In the genomic region with DNA sequence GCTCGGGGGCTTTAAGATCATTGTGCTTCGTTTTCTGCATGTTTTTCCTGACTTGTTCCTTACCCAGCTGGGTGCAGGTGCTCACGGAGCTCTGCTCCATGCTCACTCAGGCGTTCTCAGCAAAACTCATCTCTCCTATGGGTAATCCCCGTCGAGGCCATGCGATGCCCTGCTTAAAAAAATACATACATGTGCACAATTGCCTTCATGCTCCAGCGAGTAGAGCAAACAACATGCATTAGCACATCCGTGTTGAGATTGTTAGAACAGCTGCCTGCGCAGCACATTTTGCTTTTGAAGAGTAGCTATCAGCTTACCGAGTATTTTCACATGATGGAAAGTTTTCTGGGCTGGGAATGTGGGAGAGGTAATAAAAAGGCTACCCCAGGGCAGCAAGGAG, we compare ENCODE assay signal across 14 cellular contexts. TPM values are rescaled to one million over a fixed set of nuclear protein-coding genes. Genes with fewer than 3 reads are reported as not detected.
DNase-seq lines count a peak whose midpoint lies in the region; ATAC-seq and TF ChIP-seq lines count a peak whose summit lies in the region.
"Had no signal": no experiment of that assay in that cellular context is flagged by ENCODE, and none has a peak within 500 bp of the region (broad histone marks: within the 10 kb centered on the region; RNA-seq: fewer than 3 reads in every experiment).

No MANE protein-coding gene starts in this region.

- H4K20me1 ChIP-seq in OCI-LY7 (ENCODE audit: insufficient read depth, low read length) = no peaks in the 10 kb centered on the region

- peak overlapping the region; percentile 48; the same call in 1 of the 2 replicates for H2AFZ ChIP-seq in OCI-LY7 (ENCODE audit: low read length)

- DNase-seq in NCI-H2081 (lab: John Stamatoyannopoulos, UW) (peak; percentile 87 to 97), OCI-LY7 (ENCODE audit: low spot score) (peak; percentile 56), renal cortical epithelial cell (ENCODE audit: low read depth) (peak; percentile 15), DMS 273 treated with DMSO at 0.1 percent for 48 hours (lab: John Stamatoyannopoulos, UW) (no peak), Calu3 (no peak), SW 1271 (lab: John Stamatoyannopoulos, UW) (no peak)
- no peak for DNase-seq in activated CD8-positive, alpha-beta T cell treated with anti-CD3 and anti-CD28 coated beads, Interleukin-2, amount 10 ng/mL, durations not matched to agents 7 days and 5 days
- DNase-seq: activated T-cell treated with anti-CD3 and anti-CD28 coated beads, Interleukin-2, amount 50 U/mL, for 1 hour; adrenal gland; erythroblast; H7; nucleus accumbens had no signal

- peak; percentile 49 for ATAC-seq in HG02840 (IDR thresholded peaks at IDR 0.05; ENCODE audit: low FRiP score, unreplicated experiment)
- ATAC-seq in activated CD8-positive, alpha-beta T cell treated with anti-CD3 and anti-CD28 coated beads, Interleukin-2, amount 10 ng/mL, durations not matched to agents 7 days and 5 days = no peak

- no peak overlapping the region for H3K4me3 ChIP-seq in OCI-LY7 (ENCODE audit: low read depth, low read length, poor library complexity, severe bottlenecking)
- H3K4me3 ChIP-seq: adrenal gland had no signal

- POLR2A ChIA-PET in OCI-LY7 (lab: Charles Lee) = interaction anchor here (0.5 to 1.4 kb wide), 4 partner anchors 13 to 1020 kb away, joined by 3 to 5 read pairs (median 3); no protein-coding TSS in a partner anchor
- POLR2A ChIA-PET in activated CD8-positive, alpha-beta T cell treated with anti-CD3 and anti-CD28 coated beads, Interleukin-2, amount 10 ng/mL, durations not matched to agents 7 days and 5 days (lab: Charles Lee) = no interaction called here

- no peak overlapping the region for H3K27ac Mint-ChIP-seq in activated CD8-positive, alpha-beta T cell treated with anti-CD3 and anti-CD28 coated beads, Interleukin-2, amount 10 ng/mL, durations not matched to agents 7 days and 5 days
- H3K27ac Mint-ChIP-seq in Calu3 (ENCODE audit: unreplicated experiment) = no peak overlapping the region

- H3K79me2 ChIP-seq in OCI-LY7 (ENCODE audit: insufficient read depth, low read depth, low read length) = no peaks in the 10 kb centered on the region

- peaks cover 13% of the 10 kb centered on the region for H3K4me1 ChIP-seq in OCI-LY7 (ENCODE audit: insufficient read depth, low read length, poor library complexity, severe bottlenecking)
- H3K4me1 ChIP-seq: adrenal gland had no signal

- H3K9me2 ChIP-seq in OCI-LY7 (ENCODE audit: insufficient read depth, low read length) = no peaks in the 10 kb centered on the region

- H3K9me3 Mint-ChIP-seq in activated CD8-positive, alpha-beta T cell treated with anti-CD3 and anti-CD28 coated beads, Interleukin-2, amount 10 ng/mL, durations not matched to agents 7 days and 5 days (ENCODE audit: insufficient read depth) = no peaks in the 10 kb centered on the region
- H3K9me3 Mint-ChIP-seq in Calu3 (ENCODE audit: low read depth, unreplicated experiment) = no peaks in the 10 kb centered on the region

- peak overlapping the region; percentile 52 for H3K4me2 ChIP-seq in OCI-LY7 (ENCODE audit: low read length)

- no peaks in the 10 kb centered on the region for H3K27me3 Mint-ChIP-seq in activated CD8-positive, alpha-beta T cell treated with anti-CD3 and anti-CD28 coated beads, Interleukin-2, amount 10 ng/mL, durations not matched to agents 7 days and 5 days (ENCODE audit: low read depth)
- no peaks in the 10 kb centered on the region for H3K27me3 Mint-ChIP-seq in Calu3 (ENCODE audit: unreplicated experiment)

- intact Hi-C loops in OCI-LY7 (cut with micrococcal nuclease; ENCODE audit: unreplicated experiment) = no loop called here
- intact Hi-C loops in Calu3 (cut with micrococcal nuclease; ENCODE audit: unreplicated experiment) = no loop called here

- BruUV-seq in OCI-LY7 (replicated peaks; lab: Mats Ljungman, UMichigan) (no TSS peak), Calu3 (replicated peaks; lab: Mats Ljungman, UMichigan) (no TSS peak)

- peak overlapping the region; percentile 46 for H3K27ac ChIP-seq in OCI-LY7 (ENCODE audit: low read depth, low read length, poor library complexity, severe bottlenecking)
- H3K27ac ChIP-seq: adrenal gland, HL-60 had no signal

- H3K4me3 Mint-ChIP-seq in activated CD8-positive, alpha-beta T cell treated with anti-CD3 and anti-CD28 coated beads, Interleukin-2, amount 10 ng/mL, durations not matched to agents 7 days and 5 days = no peak overlapping the region
- no peak overlapping the region for H3K4me3 Mint-ChIP-seq in Calu3 (ENCODE audit: low read depth, unreplicated experiment)

- peaks cover 31% of the 10 kb centered on the region for H3K36me3 Mint-ChIP-seq in activated CD8-positive, alpha-beta T cell treated with anti-CD3 and anti-CD28 coated beads, Interleukin-2, amount 10 ng/mL, durations not matched to agents 7 days and 5 days (ENCODE audit: low read depth)
- H3K36me3 Mint-ChIP-seq in Calu3 (ENCODE audit: insufficient read depth, unreplicated experiment) = peaks cover 29% of the 10 kb centered on the region

- H3K9me3 ChIP-seq in OCI-LY7 (ENCODE audit: low read length) = no peaks in the 10 kb centered on the region
- H3K9me3 ChIP-seq: adrenal gland had no signal

- CTCF ChIA-PET in OCI-LY7 (lab: Charles Lee; ENCODE audit: unreplicated experiment) (no interaction called here), Calu3 (lab: Charles Lee) (no interaction called here)
- CTCF ChIA-PET in activated CD8-positive, alpha-beta T cell treated with anti-CD3 and anti-CD28 coated beads, Interleukin-2, amount 10 ng/mL, durations not matched to agents 7 days and 5 days (lab: Charles Lee) = no interaction called here

- H3K36me3 ChIP-seq in OCI-LY7 (ENCODE audit: insufficient read depth, low read length) = peaks cover 11% of the 10 kb centered on the region; the same call in 1 of the 2 replicates

- H3K4me1 Mint-ChIP-seq in activated CD8-positive, alpha-beta T cell treated with anti-CD3 and anti-CD28 coated beads, Interleukin-2, amount 10 ng/mL, durations not matched to agents 7 days and 5 days (ENCODE audit: low read depth) = peaks cover 3% of the 10 kb centered on the region
- no peaks in the 10 kb centered on the region for H3K4me1 Mint-ChIP-seq in Calu3 (ENCODE audit: low read depth, unreplicated experiment)

- TF ChIP-seq CTCF in OCI-LY7 (conservative IDR thresholded peaks at IDR 0.05; ENCODE audit: low read length) (no peak), Calu3 (IDR thresholded peaks at IDR 0.05; ENCODE audit: unreplicated experiment) (no peak)

RNA-seq across cellular contexts. Expression of a gene that starts 16.2 kb away (rescaled TPM):
- 10.2 and 12.0 TPM in 2 replicates for total RNA-seq in OCI-LY7 (2014; rRNA removed; shearing (Covaris generic))
- total RNA-seq in OCI-LY7 (2022) (24.6 and 26.3 TPM in 2 replicates), renal cortical epithelial cell (43.3 and 61.8 TPM in 2 replicates), Calu3 (2022) (39.2 and 41.3 TPM in 2 replicates)
- total RNA-seq in activated CD8-positive, alpha-beta T cell treated with anti-CD3 and anti-CD28 coated beads, Interleukin-2, amount 10 ng/mL, durations not matched to agents 7 days and 5 days = 10 to 100 TPM; 24.7 to 26.7 TPM

Comparison
In these comparisons a context has a peak if more than half of its experiments do, and no peak if none do; other contexts are left out.
1. DNase-seq: peak in NCI-H2081 (2 of 2), OCI-LY7 (single experiment) and renal cortical epithelial cell (single experiment); none in DMS 273 treated with DMSO at 0.1 percent for 48 hours (single experiment), activated CD8-positive, alpha-beta T cell treated with anti-CD3 and anti-CD28 coated beads, Interleukin-2, amount 10 ng/mL, durations not matched to agents 7 days and 5 days (single experiment), Calu3 (single experiment) and SW 1271 (0 of 2).